8 cellular contexts compared by ENCODE assay signal in genomic region chr5:139635606-139636206, GRCh38. TPM values are rescaled to one million over a fixed set of nuclear protein-coding genes. Genes with fewer than 3 reads are reported as not detected.
DNase-seq lines count a peak whose midpoint lies in the region; ATAC-seq and TF ChIP-seq lines count a peak whose summit lies in the region.

No MANE protein-coding gene starts in this region.

- peak overlapping the region; percentile 81 to 94 (median 89) for H3K27ac ChIP-seq in stomach

- H3K27ac Mint-ChIP-seq in chondrocyte (ENCODE audit: unreplicated experiment): peak overlapping the region; percentile 95

- DNase-seq in EH (ENCODE audit: low read depth) (peak; percentile 97), HS-5 (ENCODE audit: low read depth) (peak; percentile 56), SHP77 treated with DMSO at 0.1 percent for 48 hours (lab: John Stamatoyannopoulos, UW) (peak; percentile 88), chondrocyte (ENCODE audit: low spot score) (no peak), left kidney (ENCODE audit: low read depth, low spot score) (peak; percentile 83), stomach (peak; percentile 83), DMS114 treated with DMSO at 0.1 percent for 48 hours (lab: John Stamatoyannopoulos, UW; ENCODE audit: unreplicated experiment) (no peak)

- H3K36me3 Mint-ChIP-seq in chondrocyte (ENCODE audit: low read depth): no peaks in the 10 kb centered on the region

- TF ChIP-seq EP300 in stomach (IDR thresholded peaks at IDR 0.05): no peak

- intact Hi-C loops in stomach (cut with DNase I; ENCODE audit: low total_unique reads): no loop called here

- no peak overlapping the region for H3K4me3 Mint-ChIP-seq in chondrocyte (ENCODE audit: unreplicated experiment)

- TF ChIP-seq CTCF in chondrocyte (IDR thresholded peaks at IDR 0.05): peak; percentile 80
- peak in 5 of 7 experiments; percentile 36 to 68 (median 51) for TF ChIP-seq CTCF in stomach (IDR thresholded peaks at IDR 0.05)

- ATAC-seq in GM18511 (IDR thresholded peaks at IDR 0.05; ENCODE audit: unreplicated experiment): no peak

- peaks cover 0 to 11% (median 4%) of the 10 kb centered on the region in 4 donors for H3K36me3 ChIP-seq in stomach

- H3K4me3 ChIP-seq in stomach: no peak overlapping the region

- no peak for TF ChIP-seq POLR2A in stomach (IDR thresholded peaks at IDR 0.05)

- H3K9me3 Mint-ChIP-seq in chondrocyte (ENCODE audit: low read depth): no peaks in the 10 kb centered on the region

- peaks cover 55% of the 10 kb centered on the region for H3K4me1 Mint-ChIP-seq in chondrocyte (ENCODE audit: low read depth)

- peaks cover 43 to 61% (median 55%) of the 10 kb centered on the region in 4 donors for H3K4me1 ChIP-seq in stomach

- peaks cover 0 to 3% (median 0%) of the 10 kb centered on the region in 3 donors for H3K27me3 ChIP-seq in stomach

- no peaks in the 10 kb centered on the region for H3K9me3 ChIP-seq in stomach

- H3K27me3 Mint-ChIP-seq in chondrocyte (ENCODE audit: low read depth): no peaks in the 10 kb centered on the region

RNA-seq across cellular contexts. Expression of gene CXXC5, which starts 12.4 kb away (rescaled TPM):
- total RNA-seq in chondrocyte (144 to 193 TPM (median 145 TPM) in 3 replicates), stomach (100 to 1,000 TPM in 1 of 5 donors, 10 to 100 TPM in 4; 25.9 to 101 (median 32.7) TPM)
- polyA plus RNA-seq in stomach: 10 to 100 TPM; 18.3 to 26.3 (median 22.2) TPM

Comparison
In these comparisons a context has a peak if more than half of its experiments do, and no peak if none do; other contexts are left out.
1. DNase-seq: peak in EH (single experiment), HS-5 (single experiment), SHP77 treated with DMSO at 0.1 percent for 48 hours (single experiment), left kidney (single experiment) and stomach (single experiment); none in chondrocyte (single experiment) and DMS114 treated with DMSO at 0.1 percent for 48 hours (single experiment).